Comparison of ENCODE assay signal across 8 cellular contexts in genomic region chr3:48548731-48549705, GRCh38. TPM values are rescaled to one million over a fixed set of nuclear protein-coding genes. Genes with fewer than 3 reads are reported as not detected.
DNase-seq lines count a peak whose midpoint lies in the region; TF ChIP-seq lines count a peak whose summit lies in the region.

No MANE protein-coding gene starts in this region.

- no peak overlapping the region for H3K27ac Mint-ChIP-seq in activated naive CD4-positive, alpha-beta T cell treated with anti-CD3 and anti-CD28 coated beads for 36 hours

- CTCF ChIA-PET in activated naive CD4-positive, alpha-beta T cell treated with anti-CD3 and anti-CD28 coated beads for 36 hours (lab: Charles Lee): interaction anchor here (0.5 to 7.1 kb wide), 27 partner anchors 8 to 612 kb away, joined by 3 to 83 read pairs (median 4); partner anchors contain the start of genes ATRIP, CCDC51, PFKFB4 and TMA7

- TF ChIP-seq EP300 in ovary (IDR thresholded peaks at IDR 0.05) (no peak), tibial nerve (IDR thresholded peaks at IDR 0.05) (peak in 1 of 2 donors; percentile 66)

- H3K4me3 Mint-ChIP-seq in activated naive CD4-positive, alpha-beta T cell treated with anti-CD3 and anti-CD28 coated beads for 36 hours: no peak overlapping the region

- H3K9me3 Mint-ChIP-seq in activated naive CD4-positive, alpha-beta T cell treated with anti-CD3 and anti-CD28 coated beads for 36 hours: no peaks in the 10 kb centered on the region

- TF ChIP-seq POLR2A in ovary (IDR thresholded peaks at IDR 0.05): peak; percentile 17
- no peak for TF ChIP-seq POLR2A in tibial nerve (IDR thresholded peaks at IDR 0.05)

- TF ChIP-seq CTCF in ovary (IDR thresholded peaks at IDR 0.05) (peak; percentile 78 to 94 (median 92)), tibial nerve (IDR thresholded peaks at IDR 0.05) (peak; percentile 92 to 98 (median 96))

- DNase-seq in SIG-M5 treated with dmso at 0.1 percent for 504 hours (lab: John Stamatoyannopoulos, UW; ENCODE audit: unreplicated experiment): peak; percentile 76
- no peak for DNase-seq in SIG-M5 (lab: John Stamatoyannopoulos, UW)
- DNase-seq in KG1 (lab: John Stamatoyannopoulos, UW): peak; percentile 64
- DNase-seq in SK-N-DZ (ENCODE audit: low spot score): peak; percentile 78
- peak; percentile 93 for DNase-seq in activated naive CD4-positive, alpha-beta T cell treated with anti-CD3 and anti-CD28 coated beads for 36 hours
- peak; percentile 36 for DNase-seq in glomerular endothelial cell (ENCODE audit: extremely low read depth, low read depth, low spot score)
- peak; percentile 75 to 89 (median 85) for DNase-seq in ovary
- DNase-seq in tibial nerve (ENCODE audit: low spot score in 2 of 2): peak; percentile 85 to 91

- 65 to 70% (median 67%) methylated on average over 10 of the region's 10 CpGs for WGBS in ovary, 3 donors
- whole genome bisulfite sequencing in tibial nerve, 2 donors: 60 to 66% methylated on average over 9 to 10 of the region's 10 CpGs

- H3K4me3 ChIP-seq in ovary: no peak overlapping the region
- H3K4me3 ChIP-seq in tibial nerve: no peak overlapping the region

- no peaks in the 10 kb centered on the region for H3K27me3 Mint-ChIP-seq in activated naive CD4-positive, alpha-beta T cell treated with anti-CD3 and anti-CD28 coated beads for 36 hours (ENCODE audit: low read depth)

- peaks cover 4% of the 10 kb centered on the region for H3K4me1 Mint-ChIP-seq in activated naive CD4-positive, alpha-beta T cell treated with anti-CD3 and anti-CD28 coated beads for 36 hours (ENCODE audit: low read depth)

- H3K9me3 ChIP-seq in ovary (no peaks in the 10 kb centered on the region), tibial nerve (no peaks in the 10 kb centered on the region)

- H3K27ac ChIP-seq in ovary (no peak overlapping the region), tibial nerve (peak overlapping the region in 3 of 4 donors; percentile 0 to 69 (median 57))

- H3K36me3 ChIP-seq in ovary: no peaks in the 10 kb centered on the region
- H3K36me3 ChIP-seq in tibial nerve: peaks cover 0 to 16% (median 0%) of the 10 kb centered on the region in 3 donors

- H3K4me1 ChIP-seq in ovary (ENCODE audit: insufficient read depth): no peaks in the 10 kb centered on the region
- peaks cover 0 to 9% (median 0%) of the 10 kb centered on the region in 4 donors for H3K4me1 ChIP-seq in tibial nerve

- intact Hi-C loops in activated naive CD4-positive, alpha-beta T cell treated with anti-CD3 and anti-CD28 coated beads for 36 hours (cut with micrococcal nuclease): loop anchor here (1.0 kb wide), 4 partner anchors 42 to 276 kb away; a partner anchor contains a TSS
- intact Hi-C loops in ovary (cut with DNase I): loop anchor here in 2 of 4 donors (2.0 to 5.0 kb wide), 3 partner anchors 42 to 87 kb away; no protein-coding TSS in a partner anchor

- H3K36me3 Mint-ChIP-seq in activated naive CD4-positive, alpha-beta T cell treated with anti-CD3 and anti-CD28 coated beads for 36 hours (ENCODE audit: low read depth): no peaks in the 10 kb centered on the region

- H3K27me3 ChIP-seq in ovary (no peaks in the 10 kb centered on the region), tibial nerve (no peaks in the 10 kb centered on the region)

RNA-seq across cellular contexts. Expression of gene PFKFB4, which starts 7.6 kb away (rescaled TPM):
- polyA plus RNA-seq in SK-N-DZ (2014; cell fraction: cytosol; rRNA removed): 7.9 and 12.8 TPM in 2 replicates
- 21.1 and 22.6 TPM in 2 replicates for polyA plus RNA-seq in SK-N-DZ (2014; cell fraction: nucleus; rRNA removed)
- total RNA-seq in activated naive CD4-positive, alpha-beta T cell treated with anti-CD3 and anti-CD28 coated beads for 36 hours: 1 to 10 TPM; 5.1 to 5.4 TPM
- total RNA-seq in glomerular endothelial cell (6.5 and 10.7 TPM in 2 replicates), ovary (1 to 10 TPM; 3.3 to 8.0 (median 5.6) TPM), tibial nerve (1 to 10 TPM; 2.2 to 9.0 (median 7.6) TPM)
- 1 to 10 TPM; 2.3 to 6.3 TPM for polyA plus RNA-seq in ovary

RNA-seq across cellular contexts. Expression of gene UCN2, which starts 14.6 kb away (rescaled TPM):
- 0.12 and 0.17 TPM in 2 replicates for polyA plus RNA-seq in SK-N-DZ (2014; cell fraction: cytosol; rRNA removed)
- 2.7 and 4.9 TPM in 2 replicates for polyA plus RNA-seq in SK-N-DZ (2014; cell fraction: nucleus; rRNA removed)
- total RNA-seq in activated naive CD4-positive, alpha-beta T cell treated with anti-CD3 and anti-CD28 coated beads for 36 hours: not detected
- total RNA-seq in glomerular endothelial cell (0.24 and 1.2 TPM in 2 replicates), ovary (under 1 TPM in 3 of 7 donors, not detected in 4; 0.18 to 0.22 (median 0.20) TPM), tibial nerve (1 to 10 TPM in 1 of 4 donors, not detected in 3; 1.5 TPM)
- under 1 TPM in 1 of 2 donors, not detected in 1; 0.18 TPM for polyA plus RNA-seq in ovary

RNA-seq across cellular contexts. Expression of gene SHISA5, which starts 45.0 kb away (rescaled TPM):
- polyA plus RNA-seq in SK-N-DZ (2014; cell fraction: cytosol; rRNA removed): 100 and 104 TPM in 2 replicates
- polyA plus RNA-seq in SK-N-DZ (2014; cell fraction: nucleus; rRNA removed): 37.9 and 46.3 TPM in 2 replicates
- 10 to 100 TPM; 85.7 to 90.3 TPM for total RNA-seq in activated naive CD4-positive, alpha-beta T cell treated with anti-CD3 and anti-CD28 coated beads for 36 hours
- total RNA-seq in glomerular endothelial cell (297 and 305 TPM in 2 replicates), ovary (100 to 1,000 TPM in 5 of 7 donors, 10 to 100 TPM in 2; 62.5 to 150 (median 138) TPM), tibial nerve (100 to 1,000 TPM in 2 of 4 donors, 10 to 100 TPM in 2; 78.4 to 145 (median 93.9) TPM)
- polyA plus RNA-seq in ovary: 100 to 1,000 TPM in 1 of 2 donors, 10 to 100 TPM in 1; 59.7 to 118 TPM

RNA-seq across cellular contexts. Expression of gene COL7A1, which starts 46.1 kb away (rescaled TPM):
- polyA plus RNA-seq in SK-N-DZ (2014; cell fraction: cytosol; rRNA removed): 1.7 and 2.0 TPM in 2 replicates
- 67.2 and 69.4 TPM in 2 replicates for polyA plus RNA-seq in SK-N-DZ (2014; cell fraction: nucleus; rRNA removed)
- total RNA-seq in activated naive CD4-positive, alpha-beta T cell treated with anti-CD3 and anti-CD28 coated beads for 36 hours: 1 to 10 TPM in 1 of 2 experiments, under 1 TPM in 1; 0.84 to 1.0 TPM
- 20.0 and 25.0 TPM in 2 replicates for total RNA-seq in glomerular endothelial cell
- 10 to 100 TPM in 1 of 7 donors, 1 to 10 TPM in 6; 5.1 to 13.1 (median 8.3) TPM for total RNA-seq in ovary
- 10 to 100 TPM in 1 of 2 donors, 1 to 10 TPM in 1; 1.1 to 18.4 TPM for polyA plus RNA-seq in ovary
- total RNA-seq in tibial nerve: 10 to 100 TPM in 3 of 4 donors, 1 to 10 TPM in 1; 3.1 to 15.7 (median 15.0) TPM

Comparison
In these comparisons a context has a peak if more than half of its experiments do, and no peak if none do; other contexts are left out.
1. H3K27ac ChIP-seq: peak in tibial nerve (3 of 4); none in ovary (0 of 2).